ENCODE assay signal across 33 cellular contexts in genomic region chr17:44606658-44607057, GRCh38. TPM values are rescaled to one million over a fixed set of nuclear protein-coding genes. Genes with fewer than 3 reads are reported as not detected.
"Had no signal": no experiment of that assay in that cellular context is flagged by ENCODE, and none has a peak within 500 bp of the region (broad histone marks: within the 10 kb centered on the region; RNA-seq: fewer than 3 reads in every experiment).

No MANE protein-coding gene starts in this region.

- DNase-seq: activated B cell treated with CpG ODN at 0.5 μM for 24 hours; activated CD4-positive, alpha-beta T cell treated with anti-CD3 and anti-CD28 coated beads for 48 hours; activated CD4-positive, alpha-beta T cell treated with anti-CD3 and anti-CD28 coated beads, Interleukin-2, amount 50 U/mL, for 1 hour; activated CD4-positive, alpha-beta T cell treated with anti-CD3 and anti-CD28 coated beads, Interleukin-2, amount 50 U/mL, for 48 hours; activated CD8-positive, alpha-beta memory T cell treated with anti-CD3 and anti-CD28 coated beads for 24 hours; activated CD8-positive, alpha-beta T cell treated with anti-CD3 and anti-CD28 coated beads for 36 hours; activated effector memory CD4-positive, alpha-beta T cell treated with Interleukin-2 at 50 U/mL for 16 hours; activated gamma-delta T cell treated with Interleukin-2 at 50 U/mL for 16 hours; activated naive CD4-positive, alpha-beta T cell treated with Interleukin-2 at 50 U/mL for 16 hours; activated naive CD8-positive, alpha-beta T cell treated with anti-CD3 and anti-CD28 coated beads for 36 hours; activated naive CD8-positive, alpha-beta T cell treated with anti-CD3 and anti-CD28 coated beads, Interleukin-2, amount 50 U/mL, for 24 hours; activated T-cell treated with anti-CD3 and anti-CD28 coated beads, Interleukin-2, amount 50 U/mL, for 4 hours; adrenal gland; amygdala; aorta; body of pancreas; central memory CD4-positive, alpha-beta T cell; cerebellar nuclear complex; colonic mucosa; effector CD8-positive, alpha-beta T cell; esophagus squamous epithelium; foreskin melanocyte; heart right ventricle; T-helper 17 cell; T1000; WERI-Rb-1 had no signal

- H3K4me1 ChIP-seq: adrenal gland, colonic mucosa had no signal

- H3K4me3 ChIP-seq: adrenal gland, body of pancreas, cardiac muscle cell, colonic mucosa, esophagus squamous epithelium, gastroesophageal sphincter, heart right ventricle had no signal

- FAIRE-seq: endometrium, endothelial cell of umbilical vein had no signal

- H3K27me3 ChIP-seq: adrenal gland, body of pancreas, cardiac muscle cell, colonic mucosa, heart right ventricle had no signal

- H3K27ac ChIP-seq: adrenal gland, body of pancreas, cardiac muscle cell, colonic mucosa, epithelial cell of prostate, esophagus squamous epithelium, gastroesophageal sphincter, heart right ventricle, WERI-Rb-1 had no signal

- H3K36me3 ChIP-seq: adrenal gland, cardiac muscle cell, colonic mucosa, esophagus squamous epithelium, gastroesophageal sphincter, heart right ventricle, WERI-Rb-1 had no signal

- H3K9me3 ChIP-seq: adrenal gland, body of pancreas, colonic mucosa, esophagus squamous epithelium, gastroesophageal sphincter, heart right ventricle had no signal

RNA-seq across cellular contexts. Expression of gene FZD2, which starts 49.4 kb away (rescaled TPM):
- total RNA-seq: activated naive CD8-positive, alpha-beta T cell treated with anti-CD3 and anti-CD28 coated beads for 36 hours; activated T-helper 17 cell treated with anti-CD3 and anti-CD28 coated beads, Interleukin-2, amount 50 U/mL, for 72 hours had no signal

RNA-seq across cellular contexts. Expression of gene MEIOC, which starts 49.6 kb away (rescaled TPM):
- total RNA-seq: adrenal gland, aorta, body of pancreas, colonic mucosa, dermis microvascular lymphatic vessel endothelial cell, T-helper 17 cell had no signal
- polyA plus RNA-seq: aorta had no signal
